Comparison of ENCODE assay signal across 1 cellular context in the genomic region with DNA sequence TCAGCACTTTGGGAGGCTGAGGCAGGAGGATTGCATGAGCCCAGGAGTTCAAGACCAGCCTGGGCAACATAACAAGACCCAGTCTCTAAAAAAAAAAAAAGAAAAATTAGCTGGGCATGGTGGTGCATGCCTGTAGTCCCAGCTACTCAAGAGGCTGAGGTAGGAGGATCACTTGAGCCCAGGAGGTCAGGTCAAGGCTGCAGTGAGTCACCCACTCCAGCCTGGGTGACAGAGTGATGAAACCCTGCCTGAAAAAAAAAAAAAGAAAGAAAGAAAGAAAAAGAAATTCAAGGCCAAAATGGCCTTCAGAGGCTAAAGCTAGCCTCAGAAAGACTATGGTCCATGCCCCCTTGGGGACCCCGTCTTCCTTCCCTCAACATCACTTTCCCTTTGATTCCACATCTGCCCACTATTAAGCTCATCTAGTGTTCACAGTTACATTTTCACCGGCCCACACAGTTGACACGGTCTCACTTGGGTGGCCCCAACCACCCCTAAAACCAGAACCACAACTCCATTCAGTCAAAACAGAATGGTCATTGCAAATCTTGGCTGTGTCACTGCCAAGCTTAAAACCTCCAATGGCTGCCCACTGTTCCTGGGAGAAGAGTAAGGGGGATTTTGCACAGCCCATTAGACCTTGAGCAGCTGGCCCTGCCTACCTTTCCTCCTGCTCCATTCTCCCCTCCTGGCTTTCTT.
TF ChIP-seq lines count a peak whose summit lies in the region.

No MANE protein-coding gene starts in this region.

TF ChIP-seq in GM12878, 131 proteins besides CTCF, POLR2A, EP300 and RAD21 (continued from another document):
- TF ChIP-seq IKZF2 (IDR thresholded peaks at IDR 0.05), result peak in 1 of 2 experiments; percentile 21; a peak in 1 of 4 replicates
- TF ChIP-seq TCF7 (IDR thresholded peaks at IDR 0.05; ENCODE audit: borderline replicate concordance), result no peak
- TF ChIP-seq MYC (IDR thresholded peaks at IDR 0.05; ENCODE audit: insufficient read depth, insufficient read length, insufficient replicate concordance, low read length, severe bottlenecking), result no peak
- TF ChIP-seq, protein P1, sequence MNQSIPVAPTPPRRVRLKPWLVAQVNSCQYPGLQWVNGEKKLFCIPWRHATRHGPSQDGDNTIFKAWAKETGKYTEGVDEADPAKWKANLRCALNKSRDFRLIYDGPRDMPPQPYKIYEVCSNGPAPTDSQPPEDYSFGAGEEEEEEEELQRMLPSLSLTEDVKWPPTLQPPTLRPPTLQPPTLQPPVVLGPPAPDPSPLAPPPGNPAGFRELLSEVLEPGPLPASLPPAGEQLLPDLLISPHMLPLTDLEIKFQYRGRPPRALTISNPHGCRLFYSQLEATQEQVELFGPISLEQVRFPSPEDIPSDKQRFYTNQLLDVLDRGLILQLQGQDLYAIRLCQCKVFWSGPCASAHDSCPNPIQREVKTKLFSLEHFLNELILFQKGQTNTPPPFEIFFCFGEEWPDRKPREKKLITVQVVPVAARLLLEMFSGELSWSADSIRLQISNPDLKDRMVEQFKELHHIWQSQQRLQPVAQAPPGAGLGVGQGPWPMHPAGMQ (IDR thresholded peaks at IDR 0.05; ENCODE audit: borderline replicate concordance), result no peak
- TF ChIP-seq, protein P2, sequence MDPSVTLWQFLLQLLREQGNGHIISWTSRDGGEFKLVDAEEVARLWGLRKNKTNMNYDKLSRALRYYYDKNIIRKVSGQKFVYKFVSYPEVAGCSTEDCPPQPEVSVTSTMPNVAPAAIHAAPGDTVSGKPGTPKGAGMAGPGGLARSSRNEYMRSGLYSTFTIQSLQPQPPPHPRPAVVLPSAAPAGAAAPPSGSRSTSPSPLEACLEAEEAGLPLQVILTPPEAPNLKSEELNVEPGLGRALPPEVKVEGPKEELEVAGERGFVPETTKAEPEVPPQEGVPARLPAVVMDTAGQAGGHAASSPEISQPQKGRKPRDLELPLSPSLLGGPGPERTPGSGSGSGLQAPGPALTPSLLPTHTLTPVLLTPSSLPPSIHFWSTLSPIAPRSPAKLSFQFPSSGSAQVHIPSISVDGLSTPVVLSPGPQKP (IDR thresholded peaks at IDR 0.05; ENCODE audit: low read depth, low read length), result no peak
- TF ChIP-seq, protein P3, sequence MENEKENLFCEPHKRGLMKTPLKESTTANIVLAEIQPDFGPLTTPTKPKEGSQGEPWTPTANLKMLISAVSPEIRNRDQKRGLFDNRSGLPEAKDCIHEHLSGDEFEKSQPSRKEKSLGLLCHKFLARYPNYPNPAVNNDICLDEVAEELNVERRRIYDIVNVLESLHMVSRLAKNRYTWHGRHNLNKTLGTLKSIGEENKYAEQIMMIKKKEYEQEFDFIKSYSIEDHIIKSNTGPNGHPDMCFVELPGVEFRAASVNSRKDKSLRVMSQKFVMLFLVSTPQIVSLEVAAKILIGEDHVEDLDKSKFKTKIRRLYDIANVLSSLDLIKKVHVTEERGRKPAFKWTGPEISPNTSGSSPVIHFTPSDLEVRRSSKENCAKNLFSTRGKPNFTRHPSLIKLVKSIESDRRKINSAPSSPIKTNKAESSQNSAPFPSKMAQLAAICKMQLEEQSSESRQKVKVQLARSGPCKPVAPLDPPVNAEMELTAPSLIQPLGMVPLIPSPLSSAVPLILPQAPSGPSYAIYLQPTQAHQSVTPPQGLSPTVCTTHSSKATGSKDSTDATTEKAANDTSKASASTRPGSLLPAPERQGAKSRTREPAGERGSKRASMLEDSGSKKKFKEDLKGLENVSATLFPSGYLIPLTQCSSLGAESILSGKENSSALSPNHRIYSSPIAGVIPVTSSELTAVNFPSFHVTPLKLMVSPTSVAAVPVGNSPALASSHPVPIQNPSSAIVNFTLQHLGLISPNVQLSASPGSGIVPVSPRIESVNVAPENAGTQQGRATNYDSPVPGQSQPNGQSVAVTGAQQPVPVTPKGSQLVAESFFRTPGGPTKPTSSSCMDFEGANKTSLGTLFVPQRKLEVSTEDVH (IDR thresholded peaks at IDR 0.05; ENCODE audit: low read depth, partially characterized antibody), result no peak
- TF ChIP-seq FOXK2 (IDR thresholded peaks at IDR 0.05), result no peak
- peak; percentile 41; the same call in 1 of the 2 replicates for TF ChIP-seq RUNX3 (IDR thresholded peaks at IDR 0.05; ENCODE audit: low read length)
- TF ChIP-seq SREBF2 (IDR thresholded peaks at IDR 0.05; ENCODE audit: low read length), result no peak
- TF ChIP-seq RFX5 (IDR thresholded peaks at IDR 0.05; ENCODE audit: low read depth, low read length), result no peak
- TF ChIP-seq CREB1 (IDR thresholded peaks at IDR 0.05; ENCODE audit: low read depth), result no peak
- no peak for TF ChIP-seq YBX1 (IDR thresholded peaks at IDR 0.05)
- TF ChIP-seq TCF3 (IDR thresholded peaks at IDR 0.05; ENCODE audit: borderline replicate concordance, insufficient read depth, low read depth, low read length), result no peak
- 0 out of 2 replicates have a peak, but pooled peaks have one; percentile 29 for TF ChIP-seq NBN (IDR thresholded peaks at IDR 0.05)
- no peak for TF ChIP-seq IKZF1 (conservative IDR thresholded peaks at IDR 0.05)
- TF ChIP-seq SMARCA5 (IDR thresholded peaks at IDR 0.05), result no peak
TF ChIP-seq in GM12878: peak in this region for 5.
